ENCODE assay signal across 20 cellular contexts in the genomic region with DNA sequence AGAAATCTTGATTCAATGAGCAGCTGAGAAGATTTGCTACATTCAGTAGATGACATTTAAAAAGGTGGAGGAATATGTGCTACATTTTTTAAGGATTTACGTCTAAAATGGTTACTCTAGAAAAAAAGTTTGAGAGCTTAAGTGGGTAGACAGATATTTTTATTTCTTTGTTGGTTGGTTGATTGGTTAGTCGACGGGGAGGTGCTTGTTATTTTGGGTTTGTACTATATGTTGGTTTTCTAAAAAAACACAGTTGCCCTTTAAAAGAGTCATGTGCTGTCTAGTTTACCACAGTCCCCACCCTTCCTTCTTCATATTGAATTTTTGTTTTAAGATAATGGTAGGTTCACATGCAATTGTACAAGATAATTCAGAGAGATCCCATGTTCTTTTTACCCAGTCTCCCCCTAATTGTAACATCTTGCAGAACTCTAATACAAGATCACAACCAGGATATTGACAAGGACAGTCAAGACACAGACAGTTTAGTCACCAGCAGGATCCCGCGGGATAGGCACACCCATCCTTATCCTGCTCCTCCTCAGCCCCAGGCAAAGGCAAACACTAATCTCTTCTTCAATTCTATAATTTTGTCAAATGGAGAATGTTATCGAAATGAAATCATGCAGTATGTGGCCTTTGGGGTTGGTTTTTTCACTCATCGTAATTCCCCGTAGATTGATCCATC.
DNase-seq lines count a peak whose midpoint lies in the region; ATAC-seq, FAIRE-seq and TF ChIP-seq lines count a peak whose summit lies in the region.
"Had no signal": no experiment of that assay in that cellular context is flagged by ENCODE, and none has a peak within 500 bp of the region (broad histone marks: within the 10 kb centered on the region; RNA-seq: fewer than 3 reads in every experiment).

No MANE protein-coding gene starts in this region.

- H3K9me3 ChIP-seq in A549 (no peaks in the 10 kb centered on the region), keratinocyte (ENCODE audit: control insufficient read depth, low read depth, low read length) (no peaks in the 10 kb centered on the region), SK-N-SH (no peaks in the 10 kb centered on the region), kidney (ENCODE audit: control insufficient read depth in 1 of 2, low read length in 2 of 2) (no peaks in the 10 kb centered on the region)
- H3K9me3 ChIP-seq in CD8-positive, alpha-beta memory T cell (ENCODE audit: low read length), result no peaks in the 10 kb centered on the region
- H3K9me3 ChIP-seq: ovary, sigmoid colon, transverse colon had no signal

- H3K27me3 Mint-ChIP-seq in CD8-positive, alpha-beta memory T cell, result peaks cover 0 to 2% of the 10 kb centered on the region in 2 donors

- intact Hi-C loops in kidney (cut with DNase I), result no loop called here

- WGBS in A549 (ENCODE audit: missing lambda C conversion rate), result 23% methylated on average over 8 of the region's 8 CpGs
- WGBS in SK-N-SH (ENCODE audit: low lambda C conversion rate), result 69% methylated on average over 8 of the region's 8 CpGs

- H3K36me3 ChIP-seq in CD8-positive, alpha-beta memory T cell (ENCODE audit: insufficient read depth, low read length), result no peaks in the 10 kb centered on the region
- H3K36me3 ChIP-seq in keratinocyte (ENCODE audit: control insufficient read depth in 2 of 2, extremely low read depth in 1 of 2, insufficient read depth in 2 of 2, low read length in 2 of 2) (no peaks in the 10 kb centered on the region), SK-N-SH (replicated peaks in 1 of 2; ENCODE audit: control insufficient read depth in 1 of 2, insufficient read depth in 2 of 2, low read length in 1 of 2) (no peaks in the 10 kb centered on the region), kidney (ENCODE audit: control insufficient read depth in 1 of 2, insufficient read depth in 2 of 2, low read length in 2 of 2) (no peaks in the 10 kb centered on the region)
- H3K36me3 ChIP-seq: ovary, sigmoid colon, transverse colon had no signal

- H3K27me3 ChIP-seq in CD8-positive, alpha-beta memory T cell (ENCODE audit: insufficient read depth, low read length, poor library complexity, severe bottlenecking), result no peaks in the 10 kb centered on the region
- H3K27me3 ChIP-seq in keratinocyte (ENCODE audit: control insufficient read depth, extremely low read depth, insufficient read depth, low read length) (no peaks in the 10 kb centered on the region), SK-N-SH (ENCODE audit: insufficient read depth) (no peaks in the 10 kb centered on the region)
- H3K27me3 ChIP-seq: ovary, sigmoid colon, transverse colon had no signal

- peak overlapping the region; percentile 77 for H3K4me2 ChIP-seq in A549
- peak overlapping the region; percentile 60 for H3K4me2 ChIP-seq in keratinocyte (ENCODE audit: control insufficient read depth, extremely low read depth, insufficient read depth, low read depth, low read length)
- no peak overlapping the region for H3K4me2 ChIP-seq in SK-N-SH

- H3K9ac ChIP-seq in keratinocyte (ENCODE audit: control insufficient read depth, extremely low read depth, insufficient read depth, low read length), result no peak overlapping the region
- H3K9ac ChIP-seq in SK-N-SH, result no peak overlapping the region
- no peak overlapping the region for H3K9ac ChIP-seq in kidney (ENCODE audit: low read length in 2 of 2)

- no peak for TF ChIP-seq POLR2A in A549 (IDR thresholded peaks at IDR 0.05; ENCODE audit: low read length)

- no peak for TF ChIP-seq RAD21 in A549 (conservative IDR thresholded peaks at IDR 0.05 in 1 of 2, IDR thresholded peaks at IDR 0.05 in 1 of 2)
- TF ChIP-seq RAD21 in SK-N-SH (IDR thresholded peaks at IDR 0.05; ENCODE audit: low read length), result no peak

- peaks cover 65 to 80% (median 74%) of the 10 kb centered on the region in 3 donors for H3K4me1 Mint-ChIP-seq in CD8-positive, alpha-beta memory T cell

- H3K27ac Mint-ChIP-seq in CD8-positive, alpha-beta memory T cell, result peak overlapping the region; percentile 30 to 94 (median 84)

- no peaks in the 10 kb centered on the region for H3K9me1 ChIP-seq in keratinocyte (ENCODE audit: control insufficient read depth, extremely low read depth, insufficient read depth, low read length)

- H3K4me3 Mint-ChIP-seq in CD8-positive, alpha-beta memory T cell, result peak overlapping the region; percentile 25 to 83 (median 78)

- H3F3A ChIP-seq in SK-N-SH (replicated peaks; ENCODE audit: insufficient read depth), result no peaks in the 10 kb centered on the region

- TF ChIP-seq EP300 in A549 (IDR thresholded peaks at IDR 0.05), result no peak
- no peak for TF ChIP-seq EP300 in SK-N-SH (IDR thresholded peaks at IDR 0.05; ENCODE audit: borderline replicate concordance in 1 of 2, low read depth in 1 of 2, low read length in 1 of 2)

- dilution Hi-C loops in keratinocyte (cut with MboI; ENCODE audit: extremely low pct_ligation_motif_present, low sequenced_read_pairs), result no loop called here

- TF ChIP-seq CTCF in A549 (IDR thresholded peaks at IDR 0.05) (no peak), keratinocyte (optimal IDR thresholded peaks at IDR 0.05 in 1 of 3, IDR thresholded peaks at IDR 0.05 in 1 of 3, conservative IDR thresholded peaks at IDR 0.05 in 1 of 3; ENCODE audit: extremely low read depth in 1 of 3, insufficient read depth in 2 of 3, low read length in 3 of 3) (no peak), SK-N-SH (IDR thresholded peaks at IDR 0.05) (no peak), kidney (IDR thresholded peaks at IDR 0.05; ENCODE audit: borderline replicate concordance, extremely low read depth, insufficient read depth) (no peak)

- no peaks in the 10 kb centered on the region for H3K9me3 Mint-ChIP-seq in CD8-positive, alpha-beta memory T cell

- H3K4me3 ChIP-seq in A549 (peak overlapping the region; percentile 22; the same call in 1 of the 3 replicates), keratinocyte (ENCODE audit: control insufficient read depth in 2 of 3, extremely low read depth in 1 of 3, insufficient read depth in 2 of 3, low read depth in 1 of 3, low read length in 3 of 3) (no peak overlapping the region), SK-N-SH (ENCODE audit: low read depth in 2 of 2, low read length in 1 of 2) (no peak overlapping the region), kidney (ENCODE audit: low read length in 2 of 2) (no peak overlapping the region)
- peak overlapping the region; percentile 35 for H3K4me3 ChIP-seq in CD8-positive, alpha-beta memory T cell (ENCODE audit: low read length)
- H3K4me3 ChIP-seq: ovary, sigmoid colon, transverse colon had no signal

- H3K9me2 ChIP-seq in SK-N-SH, result no peaks in the 10 kb centered on the region

- H3K4me1 ChIP-seq in A549 (peaks cover 17% of the 10 kb centered on the region; the same call in 2 of the 3 replicates), keratinocyte (ENCODE audit: control insufficient read depth, extremely low read depth, insufficient read depth, low read length) (peaks cover 14% of the 10 kb centered on the region), SK-N-SH (ENCODE audit: control insufficient read depth in 1 of 2, insufficient read depth in 2 of 2, low read depth in 1 of 2, low read length in 1 of 2) (peaks cover 0 to under 1% of the 10 kb centered on the region in 2 experiments; a peak in 1 of 4 replicates), kidney (ENCODE audit: control insufficient read depth in 1 of 2, insufficient read depth in 1 of 2, low read depth in 1 of 2, low read length in 2 of 2) (peaks cover 3% of the 10 kb centered on the region in 2 donors)
- peaks cover 68% of the 10 kb centered on the region for H3K4me1 ChIP-seq in CD8-positive, alpha-beta memory T cell (ENCODE audit: insufficient read depth, low read length)

- CTCF ChIA-PET in A549 (lab: Yijun Ruan, JAX), result interaction anchor here (0.9 kb wide), 1 partner anchor 11 kb away, joined by 3 read pairs; no protein-coding TSS in a partner anchor
- CTCF ChIA-PET in CD8-positive, alpha-beta memory T cell (lab: Charles Lee), result interaction anchor here (1.4 kb wide), 1 partner anchor 9 kb away, joined by 6 read pairs; no protein-coding TSS in a partner anchor
- CTCF ChIA-PET in SK-N-SH (lab: Yijun Ruan, JAX), result interaction anchor here (0.6 to 1.3 kb wide), 2 partner anchors 13 to 187 kb away, joined by 3 read pairs; no protein-coding TSS in a partner anchor

- H3K36me3 Mint-ChIP-seq in CD8-positive, alpha-beta memory T cell, result peaks cover 0 to 7% (median 0%) of the 10 kb centered on the region in 3 donors

- peak; percentile 59 to 69; a peak in 4 of 6 replicates for ATAC-seq in A549

- H3K27ac ChIP-seq in A549, result peak overlapping the region; percentile 48 to 50; a peak in 3 of 6 replicates
- H3K27ac ChIP-seq in CD8-positive, alpha-beta memory T cell (ENCODE audit: low read depth, low read length), result no peak overlapping the region
- H3K27ac ChIP-seq in keratinocyte (ENCODE audit: control insufficient read depth, insufficient read depth, low read length), result no peak overlapping the region
- H3K27ac ChIP-seq in SK-N-SH (ENCODE audit: low read depth in 2 of 2, low read length in 1 of 2), result no peak overlapping the region
- no peak overlapping the region for H3K27ac ChIP-seq in kidney (ENCODE audit: low read depth in 2 of 2, low read length in 2 of 2)
- H3K27ac ChIP-seq: ovary, transverse colon had no signal

- POLR2A ChIA-PET in A549 (lab: Yijun Ruan, JAX) (no interaction called here), SK-N-SH (lab: Yijun Ruan, JAX) (no interaction called here)
- POLR2A ChIA-PET in CD8-positive, alpha-beta memory T cell (lab: Charles Lee), result interaction anchor here (0.6 to 1.7 kb wide), 4 partner anchors 9 to 171 kb away, joined by 3 to 9 read pairs (median 5); no protein-coding TSS in a partner anchor

- DNase-seq in A549 (ENCODE audit: low read depth in 1 of 2, low spot score in 1 of 2), result no peak
- peak in 2 of 5 donors; percentile 56 to 69 for DNase-seq in CD8-positive, alpha-beta memory T cell
- peak; percentile 14 for DNase-seq in activated T-cell treated with anti-CD3 and anti-CD28 coated beads, Interleukin-2, amount 50 U/mL, for 48 hours
- DNase-seq in keratinocyte (ENCODE audit: low read depth, low spot score), result no peak
- DNase-seq in SK-N-SH, result no peak
- DNase-seq in kidney, result no peak
- DNase-seq in stimulated activated CD4-positive, alpha-beta T cell treated with anti-CD3 and anti-CD28 coated beads, Interleukin-4, amount 100 ng/mL, for 1 hour, result no peak
- no peak for DNase-seq in NCI-H1417 (lab: John Stamatoyannopoulos, UW)
- DNase-seq: AML-193; DMS 273 treated with DMSO at 0.1 percent for 48 hours; effector CD4-positive, alpha-beta T cell; hippocampal formation; MM.1S; NCI-H1930; NCI-H446 treated with DMSO at 0.1 percent for 48 hours; ovary; SHP77 treated with DMSO at 0.1 percent for 48 hours; sigmoid colon; stimulated activated CD4-positive, alpha-beta T cell treated with anti-CD3 and anti-CD28 coated beads, Interleukin-2, amount 100 ng/mL, for 48 hours; transverse colon had no signal

- H4K20me1 ChIP-seq in keratinocyte (ENCODE audit: control insufficient read depth, extremely low read depth, insufficient read depth, low read length) (no peaks in the 10 kb centered on the region), SK-N-SH (ENCODE audit: insufficient read depth) (no peaks in the 10 kb centered on the region)

- H2AFZ ChIP-seq in keratinocyte (ENCODE audit: control insufficient read depth, low read length), result peak overlapping the region; percentile 14
- H2AFZ ChIP-seq in SK-N-SH (ENCODE audit: low read depth), result no peak overlapping the region

- FAIRE-seq in A549 (lab: Jason Lieb, UNC), result no peak
- peak; percentile 32 for FAIRE-seq in keratinocyte (lab: Jason Lieb, UNC)
- no peak for FAIRE-seq in kidney (lab: Jason Lieb, UNC)

- no peaks in the 10 kb centered on the region for H3K79me2 ChIP-seq in keratinocyte (ENCODE audit: control insufficient read depth, insufficient read depth, low read length)
- H3K79me2 ChIP-seq in SK-N-SH (ENCODE audit: insufficient read depth), result no peaks in the 10 kb centered on the region

Comparison
In these comparisons a context has a peak if more than half of its experiments do, and no peak if none do; other contexts are left out.
1. DNase-seq: peak in activated T-cell treated with anti-CD3 and anti-CD28 coated beads, Interleukin-2, amount 50 U/mL, for 48 hours (2 of 2); none in A549 (0 of 2), keratinocyte (single experiment), SK-N-SH (single experiment), kidney (single experiment), stimulated activated CD4-positive, alpha-beta T cell treated with anti-CD3 and anti-CD28 coated beads, Interleukin-4, amount 100 ng/mL, for 1 hour (single experiment) and NCI-H1417 (0 of 3).
2. H3K27ac ChIP-seq: peak in A549 (2 of 2); none in CD8-positive, alpha-beta memory T cell (single experiment), keratinocyte (single experiment), SK-N-SH (0 of 2) and kidney (0 of 2).
3. H3K4me3 ChIP-seq: peak in A549 (single experiment) and CD8-positive, alpha-beta memory T cell (single experiment); none in keratinocyte (0 of 3), SK-N-SH (0 of 2) and kidney (0 of 2).